In the genomic region with DNA sequence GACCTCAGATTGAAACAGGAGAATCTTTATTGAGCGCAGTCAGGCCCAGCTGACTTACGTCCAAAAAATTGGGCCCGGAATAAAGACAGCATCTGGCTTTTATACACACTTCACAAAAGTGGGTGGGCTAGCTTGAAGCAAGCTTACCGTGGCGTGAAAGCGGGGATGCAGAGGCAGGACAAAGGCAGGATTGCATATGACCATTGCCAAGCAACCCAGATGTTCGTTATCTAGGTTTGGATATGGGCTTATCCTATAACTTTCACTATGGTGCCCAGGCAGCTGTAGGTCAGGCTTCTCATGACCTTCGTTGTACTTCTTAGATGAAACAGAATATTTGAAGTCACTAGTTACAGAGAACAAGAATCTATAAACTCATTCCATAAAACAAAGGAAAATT, we compare ENCODE assay signal across 22 cellular contexts.
DNase-seq lines count a peak whose midpoint lies in the region; ATAC-seq, FAIRE-seq and TF ChIP-seq lines count a peak whose summit lies in the region.
"Had no signal": no experiment of that assay in that cellular context is flagged by ENCODE, and none has a peak within 500 bp of the region (broad histone marks: within the 10 kb centered on the region; RNA-seq: fewer than 3 reads in every experiment).

No MANE protein-coding gene starts in this region.

- H3K27me3 Mint-ChIP-seq in CD4-positive, alpha-beta T cell: no peaks in the 10 kb centered on the region

- no TSS peak for BruUV-seq in endothelial cell of umbilical vein (replicated peaks; lab: Mats Ljungman, UMichigan)

- H3K9me3 ChIP-seq in endothelial cell of umbilical vein (replicated peaks; ENCODE audit: control insufficient read depth, insufficient read depth, low read length) (no peaks in the 10 kb centered on the region), hepatocyte (ENCODE audit: low read depth) (no peaks in the 10 kb centered on the region)
- no peaks in the 10 kb centered on the region for H3K9me3 ChIP-seq in CD4-positive, alpha-beta T cell (ENCODE audit: control insufficient read depth, low read length)
- H3K9me3 ChIP-seq: A549, Caco-2 had no signal

- no peaks in the 10 kb centered on the region for H3K36me3 Mint-ChIP-seq in CD4-positive, alpha-beta T cell (ENCODE audit: low read depth)
- H3K36me3 Mint-ChIP-seq: CD8-positive, alpha-beta T cell had no signal

- H2AFZ ChIP-seq in endothelial cell of umbilical vein (ENCODE audit: low read depth, low read length): no peak overlapping the region
- no peak overlapping the region for H2AFZ ChIP-seq in hepatocyte
- H2AFZ ChIP-seq: GM23248 had no signal

- H3K4me3 ChIP-seq in endothelial cell of umbilical vein (replicated peaks in 1 of 3; ENCODE audit: insufficient read depth in 1 of 3, low read depth in 1 of 3, low read length in 3 of 3) (no peak overlapping the region), hepatocyte (no peak overlapping the region), H7 (ENCODE audit: insufficient read depth, low read depth, low read length) (no peak overlapping the region)
- H3K4me3 ChIP-seq: A549, GM12878, GM23248 had no signal

- FAIRE-seq in A204.1 (lab: Jason Lieb, UNC) (peak; percentile 49), colon (lab: Jason Lieb, UNC) (peak; percentile 98), endothelial cell of umbilical vein (lab: Jason Lieb, UNC) (peak; percentile 57)
- FAIRE-seq: A549, GM12878, GM19239, H54 had no signal

- H3K9ac ChIP-seq in endothelial cell of umbilical vein (replicated peaks; ENCODE audit: extremely low read depth, insufficient read depth, low read length): no peak overlapping the region
- H3K9ac ChIP-seq: GM23248 had no signal

- H3K36me3 ChIP-seq in endothelial cell of umbilical vein (ENCODE audit: control insufficient read depth in 2 of 2, extremely low read depth in 1 of 2, insufficient read depth in 2 of 2, low read length in 2 of 2): no peaks in the 10 kb centered on the region
- H3K36me3 ChIP-seq in hepatocyte (replicated peaks; ENCODE audit: insufficient read depth, low read depth): no peaks in the 10 kb centered on the region
- no peaks in the 10 kb centered on the region for H3K36me3 ChIP-seq in H7 (replicated peaks; ENCODE audit: control insufficient read depth, insufficient read depth, low read length)

- no peaks in the 10 kb centered on the region for H3K27me3 ChIP-seq in endothelial cell of umbilical vein (ENCODE audit: control insufficient read depth in 2 of 2, insufficient read depth in 2 of 2, low read length in 2 of 2)
- H3K27me3 ChIP-seq in hepatocyte: no peaks in the 10 kb centered on the region
- H3K27me3 ChIP-seq in CD4-positive, alpha-beta T cell (ENCODE audit: control insufficient read depth, insufficient read depth, low read length): no peaks in the 10 kb centered on the region
- no peaks in the 10 kb centered on the region for H3K27me3 ChIP-seq in H7 (ENCODE audit: control insufficient read depth, insufficient read depth, low read length)

- H4K20me1 ChIP-seq in endothelial cell of umbilical vein (replicated peaks; ENCODE audit: control insufficient read depth, extremely low read depth, insufficient read depth, low read length) (no peaks in the 10 kb centered on the region), hepatocyte (ENCODE audit: insufficient read depth, poor library complexity, severe bottlenecking) (no peaks in the 10 kb centered on the region)

- H3K9me1 ChIP-seq in endothelial cell of umbilical vein (replicated peaks; ENCODE audit: control insufficient read depth, extremely low read depth, insufficient read depth, low read length): no peaks in the 10 kb centered on the region

- H3K4me3 Mint-ChIP-seq in CD4-positive, alpha-beta T cell: no peak overlapping the region
- H3K4me3 Mint-ChIP-seq: CD8-positive, alpha-beta T cell had no signal

- no peak overlapping the region for H3K27ac ChIP-seq in endothelial cell of umbilical vein (ENCODE audit: insufficient read depth, low read depth, low read length)
- H3K27ac ChIP-seq in hepatocyte: no peak overlapping the region
- no peak overlapping the region for H3K27ac ChIP-seq in CD4-positive, alpha-beta T cell (ENCODE audit: low read depth, low read length)
- H3K27ac ChIP-seq: 22Rv1, A549, GM23248 had no signal

- H3K9me3 Mint-ChIP-seq in CD4-positive, alpha-beta T cell: no peaks in the 10 kb centered on the region

- DNase-seq in endothelial cell of umbilical vein (ENCODE audit: low read depth, low spot score): no peak
- DNase-seq in hepatocyte (ENCODE audit: low spot score): peak; percentile 3
- DNase-seq in CD4-positive, alpha-beta T cell: no peak
- no peak for DNase-seq in H7
- DNase-seq in KG1 (lab: John Stamatoyannopoulos, UW): no peak
- DNase-seq: ACHN; C1 segment of cervical spinal cord; Caco-2; CD8-positive, alpha-beta T cell; DMS153; DND-41; GDM1; GM23248; HCEC 1CT had no signal

- no peaks in the 10 kb centered on the region for H3K9me2 ChIP-seq in hepatocyte (replicated peaks; ENCODE audit: insufficient read depth)

- TF ChIP-seq CTCF in endothelial cell of umbilical vein (IDR thresholded peaks at IDR 0.05; ENCODE audit: extremely low read depth in 1 of 2, insufficient read depth in 1 of 2, low read depth in 1 of 2, low read length in 2 of 2): no peak
- TF ChIP-seq CTCF in hepatocyte (IDR thresholded peaks at IDR 0.05; ENCODE audit: poor library complexity): no peak
- no peak for TF ChIP-seq CTCF in CD4-positive, alpha-beta T cell (IDR thresholded peaks at IDR 0.05)

- no peak overlapping the region for H3K27ac Mint-ChIP-seq in CD4-positive, alpha-beta T cell
- H3K27ac Mint-ChIP-seq: CD8-positive, alpha-beta T cell had no signal

- ATAC-seq in CD4-positive, alpha-beta T cell (ENCODE audit: poor library complexity): no peak
- ATAC-seq in HG03354 (IDR thresholded peaks at IDR 0.05; ENCODE audit: poor library complexity, severe bottlenecking, unreplicated experiment): no peak
- ATAC-seq: A549; CD8-positive, alpha-beta T cell; GM12878 had no signal

- H3K4me1 Mint-ChIP-seq in CD4-positive, alpha-beta T cell (ENCODE audit: low read depth): no peaks in the 10 kb centered on the region

- H3K79me2 ChIP-seq in endothelial cell of umbilical vein (ENCODE audit: control insufficient read depth, insufficient read depth, low read length) (no peaks in the 10 kb centered on the region), hepatocyte (no peaks in the 10 kb centered on the region)

- H3K4me1 ChIP-seq in endothelial cell of umbilical vein (ENCODE audit: control insufficient read depth, extremely low read depth, insufficient read depth, low read length): no peaks in the 10 kb centered on the region
- H3K4me1 ChIP-seq in hepatocyte (ENCODE audit: insufficient read depth): peaks cover 5% of the 10 kb centered on the region
- H3K4me1 ChIP-seq: A549 had no signal

- intact Hi-C loops in endothelial cell of umbilical vein (cut with micrococcal nuclease): no loop called here
- intact Hi-C loops in CD4-positive, alpha-beta T cell (cut with DNase I, micrococcal nuclease): no loop called here

- H3K4me2 ChIP-seq in endothelial cell of umbilical vein (ENCODE audit: insufficient read depth, low read length) (no peak overlapping the region), hepatocyte (no peak overlapping the region)
- H3K4me2 ChIP-seq: A549 had no signal

- WGBS in hepatocyte (ENCODE audit: low lambda C conversion rate, missing lambda C conversion rate): 73% methylated on average over 8 of the region's 8 CpGs

- no peak for TF ChIP-seq POLR2A in endothelial cell of umbilical vein (IDR thresholded peaks at IDR 0.05; ENCODE audit: low read depth, low read length)

- POLR2A ChIA-PET in endothelial cell of umbilical vein (lab: Charles Lee): no interaction called here
- POLR2A ChIA-PET in CD4-positive, alpha-beta T cell (lab: Charles Lee): no interaction called here

- dilution Hi-C loops in endothelial cell of umbilical vein (cut with MboI; ENCODE audit: extremely low pct_ligation_motif_present, low sequenced_read_pairs): no loop called here

- CTCF ChIA-PET in endothelial cell of umbilical vein (lab: Charles Lee): no interaction called here
- CTCF ChIA-PET in CD4-positive, alpha-beta T cell (lab: Charles Lee): no interaction called here

TF ChIP-seq in endothelial cell of umbilical vein, 7 proteins besides CTCF, POLR2A, EP300 and RAD21:
- TF ChIP-seq JUN (IDR thresholded peaks at IDR 0.05; ENCODE audit: borderline replicate concordance, insufficient read depth, insufficient read length, low read depth): no peak
- no peak for TF ChIP-seq EZH2 (IDR thresholded peaks at IDR 0.05; ENCODE audit: borderline replicate concordance, low read depth, low read length, severe bottlenecking)
- TF ChIP-seq MYC (IDR thresholded peaks at IDR 0.05; ENCODE audit: low read depth, low read length): no peak
- no peak for TF ChIP-seq FOS (IDR thresholded peaks at IDR 0.05; ENCODE audit: borderline replicate concordance, insufficient read depth, low read length)
- TF ChIP-seq GATA2 (IDR thresholded peaks at IDR 0.05; ENCODE audit: insufficient read depth, insufficient read length, low read depth, low read length): no peak
- TF ChIP-seq, protein P1, sequence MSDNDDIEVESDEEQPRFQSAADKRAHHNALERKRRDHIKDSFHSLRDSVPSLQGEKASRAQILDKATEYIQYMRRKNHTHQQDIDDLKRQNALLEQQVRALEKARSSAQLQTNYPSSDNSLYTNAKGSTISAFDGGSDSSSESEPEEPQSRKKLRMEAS (IDR thresholded peaks at IDR 0.05; ENCODE audit: insufficient read depth, insufficient read length): no peak
- TF ChIP-seq POLR2AphosphoS5 (IDR thresholded peaks at IDR 0.05; ENCODE audit: insufficient read depth, low read depth, low read length): no peak
